Comparison of ENCODE assay signal across 31 cellular contexts in genomic region chr1:244583358-244583757, GRCh38.
"Had no signal": no experiment of that assay in that cellular context is flagged by ENCODE, and none has a peak within 500 bp of the region (broad histone marks: within the 10 kb centered on the region; RNA-seq: fewer than 3 reads in every experiment).

No MANE protein-coding gene starts in this region.

- DNase-seq: dermis blood vessel endothelial cell; effector memory CD4-positive, alpha-beta T cell; erythroblast; esophagus squamous epithelium; foreskin melanocyte; glutamatergic neuron; heart right ventricle; hippocampal formation; left ventricle myocardium superior; lower lobe of right lung; mucosa of descending colon; naive B cell; pancreas; retina; stimulated activated CD4-positive, alpha-beta T cell treated with anti-CD3 and anti-CD28 coated beads, Interleukin-12 subunit alpha, Interleukin-12 subunit beta, amount 100 ng/mL, for 4 hours; stimulated activated CD4-positive, alpha-beta T cell treated with anti-CD3 and anti-CD28 coated beads, Interleukin-1b, Interleukin-23, amount 100 ng/mL, for 48 hours; stimulated activated CD4-positive, alpha-beta T cell treated with anti-CD3 and anti-CD28 coated beads, Interleukin-4, amount 100 ng/mL, for 1 hour; stimulated activated naive CD4-positive, alpha-beta T cell treated with Interleukin-2 at 50 U/mL for 16 hours; substantia nigra; testis; tibial artery had no signal

- H3K27ac Mint-ChIP-seq: naive B cell; natural killer cell treated with Interleukin-12 subunit alpha and Interleukin-12 subunit beta and Interleukin-15 and Interleukin-18, amount 100 ng/mL, for 72 hours; stimulated activated effector memory CD8-positive, alpha-beta T cell treated with anti-CD3 and anti-CD28 coated beads, Interleukin-12 subunit alpha, Interleukin-12 subunit beta, amount 100 ng/mL, for 72 hours; type B pancreatic cell had no signal

- H3K4me3 ChIP-seq: coronary artery, esophagus squamous epithelium, heart right ventricle, lower lobe of right lung, mucosa of descending colon, pancreas, smooth muscle cell, testis, tibial artery had no signal

- H3K9me3 ChIP-seq: lower lobe of right lung, mucosa of descending colon, pancreas, testis had no signal

- H3K4me1 ChIP-seq: esophagus squamous epithelium, heart right ventricle, lower lobe of right lung, pancreas, testis, tibial artery had no signal

- H3K36me3 ChIP-seq: esophagus squamous epithelium, heart right ventricle, lower lobe of right lung, neutrophil, pancreas, tibial artery had no signal

- H3K27me3 Mint-ChIP-seq: naive B cell; natural killer cell treated with Interleukin-12 subunit alpha and Interleukin-12 subunit beta and Interleukin-15 and Interleukin-18, amount 100 ng/mL, for 72 hours; type B pancreatic cell had no signal

- H3K9me3 Mint-ChIP-seq: natural killer cell treated with Interleukin-12 subunit alpha and Interleukin-12 subunit beta and Interleukin-15 and Interleukin-18, amount 100 ng/mL, for 72 hours; stimulated activated effector memory CD8-positive, alpha-beta T cell treated with anti-CD3 and anti-CD28 coated beads, Interleukin-12 subunit alpha, Interleukin-12 subunit beta, amount 100 ng/mL, for 72 hours; type B pancreatic cell had no signal

- H3K27ac ChIP-seq: coronary artery, esophagus squamous epithelium, heart right ventricle, lower lobe of right lung, neutrophil, pancreas, testis, tibial artery had no signal

- ATAC-seq: heart right ventricle; left ventricle myocardium superior; lower lobe of right lung; mucosa of descending colon; natural killer cell treated with Interleukin-12 subunit alpha and Interleukin-12 subunit beta and Interleukin-15 and Interleukin-18, amount 100 ng/mL, for 72 hours; pancreas; sciatic nerve; stimulated activated effector memory CD8-positive, alpha-beta T cell treated with anti-CD3 and anti-CD28 coated beads, Interleukin-12 subunit alpha, Interleukin-12 subunit beta, amount 100 ng/mL, for 72 hours had no signal

- FAIRE-seq: endometrium, keratinocyte, pancreas had no signal

- H3K36me3 Mint-ChIP-seq: natural killer cell treated with Interleukin-12 subunit alpha and Interleukin-12 subunit beta and Interleukin-15 and Interleukin-18, amount 100 ng/mL, for 72 hours; stimulated activated effector memory CD8-positive, alpha-beta T cell treated with anti-CD3 and anti-CD28 coated beads, Interleukin-12 subunit alpha, Interleukin-12 subunit beta, amount 100 ng/mL, for 72 hours; type B pancreatic cell had no signal

- H3K27me3 ChIP-seq: esophagus squamous epithelium, heart right ventricle, neutrophil, pancreas, testis, tibial artery had no signal

- H3K4me3 Mint-ChIP-seq: naive B cell; natural killer cell treated with Interleukin-12 subunit alpha and Interleukin-12 subunit beta and Interleukin-15 and Interleukin-18, amount 100 ng/mL, for 72 hours; neural crest cell; stimulated activated effector memory CD8-positive, alpha-beta T cell treated with anti-CD3 and anti-CD28 coated beads, Interleukin-12 subunit alpha, Interleukin-12 subunit beta, amount 100 ng/mL, for 72 hours; type B pancreatic cell had no signal

- H3K4me1 Mint-ChIP-seq: neural crest cell; stimulated activated effector memory CD8-positive, alpha-beta T cell treated with anti-CD3 and anti-CD28 coated beads, Interleukin-12 subunit alpha, Interleukin-12 subunit beta, amount 100 ng/mL, for 72 hours had no signal

- H3K4me2 ChIP-seq: smooth muscle cell had no signal
